Comparison of ENCODE assay signal across 1 cellular context in genomic region chr2:41167014-41167413, GRCh38.
TF ChIP-seq lines count a peak whose summit lies in the region.

No MANE protein-coding gene starts in this region.

TF ChIP-seq in GM23338, 12 proteins besides CTCF, POLR2A, EP300 and RAD21:
- TF ChIP-seq ZNF462 (CRISPR knock-in tag; IDR thresholded peaks at IDR 0.05) (peak; percentile 58; the same call in 1 of the 2 replicates), EZH2phosphoT487 (IDR thresholded peaks at IDR 0.05; ENCODE audit: unreplicated experiment) (no peak)
TF ChIP-seq in GM23338: peak in this region for 1.
